Comparison of ENCODE assay signal across 11 cellular contexts in the genomic region with DNA sequence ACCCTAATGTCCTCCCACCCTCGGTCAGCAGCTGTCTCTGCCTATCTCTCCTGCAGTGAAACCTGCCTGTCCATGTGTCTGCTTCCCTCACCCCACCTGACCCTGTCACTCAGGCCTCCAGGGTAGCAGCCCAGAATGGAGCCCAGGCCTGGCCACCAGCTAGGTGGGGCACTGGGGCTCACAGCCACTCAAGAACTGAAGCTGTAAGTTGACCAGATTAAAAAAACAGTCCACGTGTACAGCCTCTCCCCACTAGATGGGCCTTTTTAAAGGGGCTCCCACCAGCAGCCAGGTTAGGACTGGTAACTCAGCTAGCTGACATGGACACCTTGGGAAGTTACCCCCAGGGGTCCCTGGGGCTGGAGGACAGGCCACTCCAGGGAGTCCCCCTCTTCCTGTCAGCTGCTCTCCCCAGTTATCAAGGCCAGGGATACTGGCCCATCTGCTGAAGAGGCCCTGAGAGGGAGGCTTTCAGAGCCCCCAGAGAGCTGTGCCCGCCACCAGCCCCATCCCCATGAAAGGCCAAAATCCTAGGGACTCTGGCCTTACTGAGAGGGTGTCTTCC. TPM values are rescaled to one million over a fixed set of nuclear protein-coding genes. Genes with fewer than 3 reads are reported as not detected.
A peak's percentile ranks its signal among the peaks of the same experiment; 100 is the strongest.
DNase-seq lines count a peak whose midpoint lies in the region; ATAC-seq and TF ChIP-seq lines count a peak whose summit lies in the region.
"Had no signal": no experiment of that assay in that cellular context is flagged by ENCODE, and none has a peak within 500 bp of the region (broad histone marks: within the 10 kb centered on the region; RNA-seq: fewer than 3 reads in every experiment).

No MANE protein-coding gene starts in this region.

- peak overlapping the region; percentile 85 for H3K27ac ChIP-seq in cingulate gyrus (ENCODE audit: low read depth, low read length)
- peak overlapping the region; percentile 85 to 96 (median 90) for H3K27ac ChIP-seq in transverse colon

- H3K4me1 ChIP-seq in transverse colon: peaks cover 26 to 77% (median 64%) of the 10 kb centered on the region in 4 donors

- no peak for TF ChIP-seq EP300 in transverse colon (IDR thresholded peaks at IDR 0.05; ENCODE audit: low read depth)

- H3K4me3 ChIP-seq in transverse colon (peak overlapping the region in 2 of 4 donors; percentile 46 to 53), H7 (ENCODE audit: insufficient read depth, low read depth, low read length) (no peak overlapping the region)

- no peak for TF ChIP-seq POLR2A in transverse colon (IDR thresholded peaks at IDR 0.05)

- in situ Hi-C loops in transverse colon (cut with MboI; ENCODE audit: low pct_ligation_motif_present in 1 of 4, low pct_unique_long_range_greater_than_20kb in 1 of 4, low sequenced_read_pairs in 3 of 4): no loop called here

- no peak overlapping the region for H3K27ac Mint-ChIP-seq in activated CD8-positive, alpha-beta memory T cell treated with anti-CD3 and anti-CD28 coated beads, Interleukin-2, amount 10 ng/mL, durations not matched to agents 7 days and 5 days

- H3K27me3 ChIP-seq in transverse colon (peaks cover 75% of the 10 kb centered on the region), H7 (ENCODE audit: control insufficient read depth, insufficient read depth, low read length) (peaks cover 64% of the 10 kb centered on the region)

- H3K27me3 Mint-ChIP-seq in activated CD8-positive, alpha-beta memory T cell treated with anti-CD3 and anti-CD28 coated beads, Interleukin-2, amount 10 ng/mL, durations not matched to agents 7 days and 5 days: peaks cover 60% of the 10 kb centered on the region

- H3K9me3 Mint-ChIP-seq in activated CD8-positive, alpha-beta memory T cell treated with anti-CD3 and anti-CD28 coated beads, Interleukin-2, amount 10 ng/mL, durations not matched to agents 7 days and 5 days (ENCODE audit: low read depth): no peaks in the 10 kb centered on the region

- H3K36me3 ChIP-seq in transverse colon (no peaks in the 10 kb centered on the region), H7 (replicated peaks; ENCODE audit: control insufficient read depth, insufficient read depth, low read length) (no peaks in the 10 kb centered on the region)
- H3K36me3 ChIP-seq: BE2C had no signal

- no peaks in the 10 kb centered on the region for H3K36me3 Mint-ChIP-seq in activated CD8-positive, alpha-beta memory T cell treated with anti-CD3 and anti-CD28 coated beads, Interleukin-2, amount 10 ng/mL, durations not matched to agents 7 days and 5 days

- no peak for ATAC-seq in activated CD8-positive, alpha-beta memory T cell treated with anti-CD3 and anti-CD28 coated beads, Interleukin-2, amount 10 ng/mL, durations not matched to agents 7 days and 5 days

- intact Hi-C loops in transverse colon (cut with DNase I; ENCODE audit: low total_unique reads): loop anchor here (5.0 kb wide), 1 partner anchor 55 kb away; no protein-coding TSS in a partner anchor

- CTCF ChIA-PET in activated CD8-positive, alpha-beta memory T cell treated with anti-CD3 and anti-CD28 coated beads, Interleukin-2, amount 10 ng/mL, durations not matched to agents 7 days and 5 days (lab: Charles Lee): interaction anchor here (1.0 to 5.6 kb wide), 4 partner anchors 9 to 123 kb away, joined by 3 to 60 read pairs (median 4); no protein-coding TSS in a partner anchor

- H3K4me1 Mint-ChIP-seq in activated CD8-positive, alpha-beta memory T cell treated with anti-CD3 and anti-CD28 coated beads, Interleukin-2, amount 10 ng/mL, durations not matched to agents 7 days and 5 days: peaks cover 38% of the 10 kb centered on the region

- TF ChIP-seq CTCF in transverse colon (IDR thresholded peaks at IDR 0.05): no peak

- 55% methylated on average over 2 of the region's 3 CpGs; no CpG with 5 or more reads in 1 of the 2 donors for WGBS in transverse colon (ENCODE audit: low coverage in 1 of 2), 2 donors

- H3K4me3 Mint-ChIP-seq in activated CD8-positive, alpha-beta memory T cell treated with anti-CD3 and anti-CD28 coated beads, Interleukin-2, amount 10 ng/mL, durations not matched to agents 7 days and 5 days: no peak overlapping the region

- peak; percentile 64 for DNase-seq in activated CD8-positive, alpha-beta memory T cell treated with anti-CD3 and anti-CD28 coated beads for 24 hours
- DNase-seq in activated CD8-positive, alpha-beta memory T cell treated with anti-CD3 and anti-CD28 coated beads, Interleukin-2, amount 10 ng/mL, durations not matched to agents 7 days and 5 days: no peak
- DNase-seq in myocyte (ENCODE audit: low read depth) (peak; percentile 100), transverse colon (no peak), SIG-M5 treated with dmso at 0.1 percent for 504 hours (lab: John Stamatoyannopoulos, UW; ENCODE audit: unreplicated experiment) (no peak), H7 (no peak)
- DNase-seq in stimulated activated naive CD4-positive, alpha-beta T cell treated with Interleukin-2 at 50 U/mL for 16 hours (lab: John Stamatoyannopoulos, UW): no peak
- DNase-seq: activated gamma-delta T cell; BE2C; stimulated activated CD4-positive, alpha-beta T cell treated with anti-CD3 and anti-CD28 coated beads, Interleukin-4, amount 100 ng/mL, for 4 hours had no signal

- H3K9me3 ChIP-seq in transverse colon: no peaks in the 10 kb centered on the region
- H3K9me3 ChIP-seq: BE2C had no signal

RNA-seq across cellular contexts. Expression of a gene that starts 1.4 kb away (rescaled TPM):
- total RNA-seq in activated CD8-positive, alpha-beta memory T cell treated with anti-CD3 and anti-CD28 coated beads, Interleukin-2, amount 10 ng/mL, durations not matched to agents 7 days and 5 days: 1 to 10 TPM; 1.0 to 2.5 TPM
- total RNA-seq in myocyte (251 and 274 TPM in 2 replicates), transverse colon (10 to 100 TPM in 2 of 4 donors, 1 to 10 TPM in 2; 6.6 to 19.1 (median 9.9) TPM)
- polyA plus RNA-seq in myocyte (2012): 138 TPM
- 7.2 and 23.6 TPM in 2 replicates for total RNA-seq in H7 (2014; rRNA removed; shearing (Covaris generic))

RNA-seq across cellular contexts. Expression of a gene that starts 14.8 kb away (rescaled TPM):
- total RNA-seq in activated CD8-positive, alpha-beta memory T cell treated with anti-CD3 and anti-CD28 coated beads, Interleukin-2, amount 10 ng/mL, durations not matched to agents 7 days and 5 days: 10 to 100 TPM; 46.1 to 46.8 TPM
- 136 and 142 TPM in 2 replicates for total RNA-seq in myocyte
- 96.0 TPM for polyA plus RNA-seq in myocyte (2012)
- 100 to 1,000 TPM in 1 of 4 donors, 10 to 100 TPM in 3; 48.4 to 104 (median 50.9) TPM for total RNA-seq in transverse colon
- total RNA-seq in H7 (2014; rRNA removed; shearing (Covaris generic)): 24.7 and 25.0 TPM in 2 replicates

RNA-seq across cellular contexts. Expression of a gene that starts 20.1 kb away (rescaled TPM):
- 10 to 100 TPM; 37.8 to 47.3 TPM for total RNA-seq in activated CD8-positive, alpha-beta memory T cell treated with anti-CD3 and anti-CD28 coated beads, Interleukin-2, amount 10 ng/mL, durations not matched to agents 7 days and 5 days
- 102 and 105 TPM in 2 replicates for total RNA-seq in myocyte
- polyA plus RNA-seq in myocyte (2012): 56.1 TPM
- 10 to 100 TPM in 3 of 4 donors, 1 to 10 TPM in 1; 10.0 to 30.8 (median 27.8) TPM for total RNA-seq in transverse colon
- total RNA-seq in H7 (2014; rRNA removed; shearing (Covaris generic)): 47.3 and 48.5 TPM in 2 replicates

RNA-seq across cellular contexts. Expression of a gene that starts 36.8 kb away (rescaled TPM):
- not detected for total RNA-seq in activated CD8-positive, alpha-beta memory T cell treated with anti-CD3 and anti-CD28 coated beads, Interleukin-2, amount 10 ng/mL, durations not matched to agents 7 days and 5 days
- total RNA-seq in myocyte (not detected in 2 replicates), transverse colon (not detected)
- not detected for polyA plus RNA-seq in myocyte (2012)
- total RNA-seq in H7 (2014; rRNA removed; shearing (Covaris generic)): 0.74 TPM in 1 of 2 replicates, not detected in the other

Comparison
In these comparisons a context has a peak if more than half of its experiments do, and no peak if none do; other contexts are left out.
1. DNase-seq: peak in activated CD8-positive, alpha-beta memory T cell treated with anti-CD3 and anti-CD28 coated beads for 24 hours (single experiment) and myocyte (single experiment); none in activated CD8-positive, alpha-beta memory T cell treated with anti-CD3 and anti-CD28 coated beads, Interleukin-2, amount 10 ng/mL, durations not matched to agents 7 days and 5 days (single experiment), transverse colon (single experiment), SIG-M5 treated with dmso at 0.1 percent for 504 hours (single experiment), H7 (single experiment) and stimulated activated naive CD4-positive, alpha-beta T cell treated with Interleukin-2 at 50 U/mL for 16 hours (single experiment).
2. RNA of a gene that starts 1.4 kb away (total RNA-seq): 251 to 274 TPM in myocyte; 7.2 to 23.6 TPM in H7, 6.6 to 19.1 TPM in transverse colon and 1.0 to 2.5 TPM in activated CD8-positive, alpha-beta memory T cell treated with anti-CD3 and anti-CD28 coated beads, Interleukin-2, amount 10 ng/mL, durations not matched to agents 7 days and 5 days; every median in the first group is over 10 times any median in the second.